19 cellular contexts compared by ENCODE assay signal in the genomic region with DNA sequence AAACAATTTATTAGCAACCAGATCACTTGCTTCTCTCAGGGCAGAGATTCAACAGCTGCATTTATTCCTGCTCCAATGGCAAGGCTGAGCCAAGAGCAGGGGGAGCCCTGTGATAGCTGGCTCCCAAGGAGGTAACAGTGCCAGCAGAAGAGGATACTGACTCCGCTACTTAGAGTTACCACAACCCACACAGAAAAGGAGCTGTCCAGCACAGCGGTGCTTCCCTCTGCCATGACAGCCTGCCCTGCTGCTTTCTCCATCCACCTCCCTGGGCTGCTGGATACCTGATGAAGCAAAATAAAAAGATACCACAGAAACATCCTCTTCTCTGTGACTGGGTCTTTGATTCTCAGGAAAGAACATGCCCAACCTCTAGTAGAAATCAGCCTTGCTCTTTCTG.
DNase-seq lines count a peak whose midpoint lies in the region; ATAC-seq, FAIRE-seq and TF ChIP-seq lines count a peak whose summit lies in the region.
"Had no signal": no experiment of that assay in that cellular context is flagged by ENCODE, and none has a peak within 500 bp of the region (broad histone marks: within the 10 kb centered on the region; RNA-seq: fewer than 3 reads in every experiment).

No MANE protein-coding gene starts in this region.

- no peak for FAIRE-seq in kidney (lab: Jason Lieb, UNC)

- intact Hi-C loops in A673 (cut with micrococcal nuclease; ENCODE audit: unreplicated experiment), result no loop called here
- intact Hi-C loops in kidney (cut with DNase I), result no loop called here

- no peaks in the 10 kb centered on the region for H3K27me3 ChIP-seq in A673 (replicated peaks; ENCODE audit: insufficient read depth, low read depth, low read length, poor library complexity)
- H3K27me3 ChIP-seq: sigmoid colon, vagina had no signal

- ATAC-seq in HG03280 (IDR thresholded peaks at IDR 0.05; ENCODE audit: unreplicated experiment), result no peak
- ATAC-seq: activated CD8-positive, alpha-beta T cell treated with anti-CD3 and anti-CD28 coated beads, Interleukin-2, amount 10 ng/mL, durations not matched to agents 7 days and 5 days; effector memory CD8-positive, alpha-beta T cell; left ventricle myocardium superior had no signal

- CTCF ChIA-PET in A673 (lab: Charles Lee), result no interaction called here
- CTCF ChIA-PET in activated CD4-positive, alpha-beta T cell treated with anti-CD3 and anti-CD28 coated beads, Interleukin-2, amount 10 ng/mL, durations not matched to agents 7 days and 5 days (lab: Charles Lee), result no interaction called here

- DNase-seq in A673 (ENCODE audit: low spot score), result peak; percentile 13
- DNase-seq in HT1080 (ENCODE audit: low read depth), result peak; percentile 23
- DNase-seq in amniotic epithelial cell (ENCODE audit: low read depth), result peak; percentile 55
- DNase-seq in iPS-NIHi7 (ENCODE audit: extremely low spot score), result peak; percentile 78
- DNase-seq in activated CD4-positive, alpha-beta T cell treated with anti-CD3 and anti-CD28 coated beads, Interleukin-2, amount 10 ng/mL, durations not matched to agents 7 days and 5 days, result no peak
- DNase-seq in activated CD4-positive, CD25-positive, alpha-beta regulatory T cell (lab: John Stamatoyannopoulos, UW), result no peak
- DNase-seq in kidney, result no peak
- DNase-seq: activated CD8-positive, alpha-beta T cell treated with anti-CD3 and anti-CD28 coated beads, Interleukin-2, amount 10 ng/mL, durations not matched to agents 7 days and 5 days; effector memory CD8-positive, alpha-beta T cell; left ventricle myocardium superior; NCI-H1436 treated with DMSO at 0.1 percent for 48 hours; NCI-H226; sigmoid colon; stimulated activated CD4-positive, alpha-beta T cell treated with anti-CD3 and anti-CD28 coated beads, Interleukin-2, amount 100 ng/mL, for 24 hours had no signal

- H3K36me3 ChIP-seq in A673 (ENCODE audit: insufficient read depth, low read length, poor library complexity, severe bottlenecking) (no peaks in the 10 kb centered on the region), kidney (ENCODE audit: control insufficient read depth in 1 of 2, insufficient read depth in 2 of 2, low read length in 2 of 2) (no peaks in the 10 kb centered on the region)
- H3K36me3 ChIP-seq: sigmoid colon, vagina had no signal

- peaks cover 2% of the 10 kb centered on the region for H3K9me3 Mint-ChIP-seq in activated CD4-positive, alpha-beta T cell treated with anti-CD3 and anti-CD28 coated beads, Interleukin-2, amount 10 ng/mL, durations not matched to agents 7 days and 5 days
- H3K9me3 Mint-ChIP-seq: central memory CD8-positive, alpha-beta T cell had no signal

- H3K36me3 Mint-ChIP-seq in activated CD4-positive, alpha-beta T cell treated with anti-CD3 and anti-CD28 coated beads, Interleukin-2, amount 10 ng/mL, durations not matched to agents 7 days and 5 days (ENCODE audit: low read depth), result no peaks in the 10 kb centered on the region

- no peak overlapping the region for H3K27ac Mint-ChIP-seq in activated CD4-positive, alpha-beta T cell treated with anti-CD3 and anti-CD28 coated beads, Interleukin-2, amount 10 ng/mL, durations not matched to agents 7 days and 5 days
- H3K27ac Mint-ChIP-seq: activated CD8-positive, alpha-beta T cell treated with anti-CD3 and anti-CD28 coated beads, Interleukin-2, amount 10 ng/mL, durations not matched to agents 7 days and 5 days; activated T-helper 1 cell treated with anti-CD3 and anti-CD28 coated beads, Interleukin-12 subunit alpha, Interleukin-12 subunit beta, Interleukin-2, Interleukin-4 antibody, amounts not matched to agents 30 ng/mL and 10 ng/mL and 1 ng/mL, durations not matched to agents 14 hours and 24 hours and 36 hours; effector memory CD8-positive, alpha-beta T cell had no signal

- H3K27ac ChIP-seq in A673 (ENCODE audit: low read depth, low read length, poor library complexity, severe bottlenecking) (no peak overlapping the region), kidney (ENCODE audit: low read depth in 2 of 2, low read length in 2 of 2) (no peak overlapping the region)
- H3K27ac ChIP-seq: HL-60, sigmoid colon, vagina had no signal

- H3K9me3 ChIP-seq in A673 (ENCODE audit: low read depth, low read length, poor library complexity, severe bottlenecking), result no peaks in the 10 kb centered on the region
- peaks cover 0 to 2% of the 10 kb centered on the region in 2 donors for H3K9me3 ChIP-seq in kidney (ENCODE audit: control insufficient read depth in 1 of 2, low read length in 2 of 2)
- H3K9me3 ChIP-seq: sigmoid colon, vagina had no signal

- no peak overlapping the region for H3K9ac ChIP-seq in kidney (ENCODE audit: low read length in 2 of 2)

- TF ChIP-seq CTCF in A673 (conservative IDR thresholded peaks at IDR 0.05; ENCODE audit: low read depth, low read length) (no peak), kidney (IDR thresholded peaks at IDR 0.05; ENCODE audit: borderline replicate concordance, extremely low read depth, insufficient read depth) (no peak)

- no peak overlapping the region for H3K4me3 Mint-ChIP-seq in activated CD4-positive, alpha-beta T cell treated with anti-CD3 and anti-CD28 coated beads, Interleukin-2, amount 10 ng/mL, durations not matched to agents 7 days and 5 days
- H3K4me3 Mint-ChIP-seq: activated CD8-positive, alpha-beta T cell treated with anti-CD3 and anti-CD28 coated beads, Interleukin-2, amount 10 ng/mL, durations not matched to agents 7 days and 5 days; activated T-helper 1 cell treated with anti-CD3 and anti-CD28 coated beads, Interleukin-12 subunit alpha, Interleukin-12 subunit beta, Interleukin-2, Interleukin-4 antibody, amounts not matched to agents 30 ng/mL and 10 ng/mL and 1 ng/mL, durations not matched to agents 14 hours and 24 hours and 36 hours; central memory CD8-positive, alpha-beta T cell; effector memory CD8-positive, alpha-beta T cell had no signal

- no peak overlapping the region for H3K4me3 ChIP-seq in A673 (ENCODE audit: low read depth, low read length, poor library complexity, severe bottlenecking)
- no peak overlapping the region for H3K4me3 ChIP-seq in kidney (ENCODE audit: low read length in 2 of 2)
- H3K4me3 ChIP-seq: sigmoid colon, vagina had no signal

- POLR2A ChIA-PET in A673 (lab: Charles Lee; ENCODE audit: low non-redundant PET), result no interaction called here
- POLR2A ChIA-PET in activated CD4-positive, alpha-beta T cell treated with anti-CD3 and anti-CD28 coated beads, Interleukin-2, amount 10 ng/mL, durations not matched to agents 7 days and 5 days (lab: Charles Lee), result no interaction called here

- no TSS peak for BruUV-seq in A673 (replicated peaks; lab: Mats Ljungman, UMichigan)

- H3K27me3 Mint-ChIP-seq in activated CD4-positive, alpha-beta T cell treated with anti-CD3 and anti-CD28 coated beads, Interleukin-2, amount 10 ng/mL, durations not matched to agents 7 days and 5 days, result no peaks in the 10 kb centered on the region
- H3K27me3 Mint-ChIP-seq: central memory CD8-positive, alpha-beta T cell; effector memory CD8-positive, alpha-beta T cell had no signal

- no peaks in the 10 kb centered on the region for H3K4me1 Mint-ChIP-seq in activated CD4-positive, alpha-beta T cell treated with anti-CD3 and anti-CD28 coated beads, Interleukin-2, amount 10 ng/mL, durations not matched to agents 7 days and 5 days
- H3K4me1 Mint-ChIP-seq: central memory CD8-positive, alpha-beta T cell had no signal

- H3K4me1 ChIP-seq in A673 (ENCODE audit: insufficient read depth, low read length, poor library complexity, severe bottlenecking) (no peaks in the 10 kb centered on the region), kidney (ENCODE audit: control insufficient read depth in 1 of 2, insufficient read depth in 1 of 2, low read depth in 1 of 2, low read length in 2 of 2) (no peaks in the 10 kb centered on the region)
- H3K4me1 ChIP-seq: sigmoid colon, vagina had no signal

Comparison
In these comparisons a context has a peak if more than half of its experiments do, and no peak if none do; other contexts are left out.
1. DNase-seq: peak in A673 (single experiment), HT1080 (single experiment), amniotic epithelial cell (single experiment) and iPS-NIHi7 (single experiment); none in activated CD4-positive, alpha-beta T cell treated with anti-CD3 and anti-CD28 coated beads, Interleukin-2, amount 10 ng/mL, durations not matched to agents 7 days and 5 days (single experiment), activated CD4-positive, CD25-positive, alpha-beta regulatory T cell (0 of 4) and kidney (single experiment).